In the genomic region with DNA sequence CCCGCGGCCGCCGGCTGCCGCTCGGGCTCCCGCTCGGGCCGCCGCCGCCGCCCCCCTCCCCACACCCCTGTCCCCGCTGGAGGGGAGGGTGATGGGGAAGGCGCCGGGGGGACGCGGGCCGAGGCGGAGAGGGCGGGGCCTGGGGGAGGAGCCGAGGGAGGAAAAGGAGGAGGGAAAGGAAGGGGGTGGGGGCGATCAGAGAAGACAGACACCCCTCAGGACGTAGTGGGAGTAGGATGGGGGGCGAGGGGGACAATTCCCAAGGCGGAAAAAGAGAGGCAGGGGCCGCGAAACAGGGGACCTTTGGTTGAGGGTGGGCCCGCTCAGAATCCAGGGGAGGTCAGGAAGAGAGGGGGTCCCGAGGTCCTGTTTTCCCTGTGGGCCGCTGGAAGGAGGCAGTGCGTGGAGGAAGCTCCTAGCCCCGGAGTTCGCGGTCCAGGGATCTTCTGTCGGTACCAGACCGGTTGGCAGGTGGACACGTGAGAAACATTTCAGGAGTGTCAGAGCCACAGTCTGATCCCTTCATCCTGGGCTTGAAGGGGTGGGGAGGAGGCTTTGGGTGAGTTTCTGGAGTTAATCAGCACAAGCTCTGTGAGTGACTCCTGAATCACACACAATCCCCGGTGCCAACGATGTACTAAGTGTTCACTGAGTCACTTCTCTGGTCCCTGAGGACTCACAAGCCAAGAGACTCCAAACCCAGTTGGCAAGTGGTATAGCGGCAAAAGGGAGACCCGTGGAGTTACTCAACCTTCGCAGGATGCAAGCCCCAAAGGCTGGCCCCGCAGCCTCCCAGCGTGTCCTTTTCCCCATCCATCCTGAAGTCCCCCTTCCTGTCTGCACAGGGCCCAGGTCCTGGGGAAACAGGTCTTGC, we compare ENCODE assay signal across 8 cellular contexts. TPM values are rescaled to one million over a fixed set of nuclear protein-coding genes. Genes with fewer than 3 reads are reported as not detected.
A peak's percentile ranks its signal among the peaks of the same experiment; 100 is the strongest.
DNase-seq lines count a peak whose midpoint lies in the region; ATAC-seq and TF ChIP-seq lines count a peak whose summit lies in the region.

A gene with protein sequence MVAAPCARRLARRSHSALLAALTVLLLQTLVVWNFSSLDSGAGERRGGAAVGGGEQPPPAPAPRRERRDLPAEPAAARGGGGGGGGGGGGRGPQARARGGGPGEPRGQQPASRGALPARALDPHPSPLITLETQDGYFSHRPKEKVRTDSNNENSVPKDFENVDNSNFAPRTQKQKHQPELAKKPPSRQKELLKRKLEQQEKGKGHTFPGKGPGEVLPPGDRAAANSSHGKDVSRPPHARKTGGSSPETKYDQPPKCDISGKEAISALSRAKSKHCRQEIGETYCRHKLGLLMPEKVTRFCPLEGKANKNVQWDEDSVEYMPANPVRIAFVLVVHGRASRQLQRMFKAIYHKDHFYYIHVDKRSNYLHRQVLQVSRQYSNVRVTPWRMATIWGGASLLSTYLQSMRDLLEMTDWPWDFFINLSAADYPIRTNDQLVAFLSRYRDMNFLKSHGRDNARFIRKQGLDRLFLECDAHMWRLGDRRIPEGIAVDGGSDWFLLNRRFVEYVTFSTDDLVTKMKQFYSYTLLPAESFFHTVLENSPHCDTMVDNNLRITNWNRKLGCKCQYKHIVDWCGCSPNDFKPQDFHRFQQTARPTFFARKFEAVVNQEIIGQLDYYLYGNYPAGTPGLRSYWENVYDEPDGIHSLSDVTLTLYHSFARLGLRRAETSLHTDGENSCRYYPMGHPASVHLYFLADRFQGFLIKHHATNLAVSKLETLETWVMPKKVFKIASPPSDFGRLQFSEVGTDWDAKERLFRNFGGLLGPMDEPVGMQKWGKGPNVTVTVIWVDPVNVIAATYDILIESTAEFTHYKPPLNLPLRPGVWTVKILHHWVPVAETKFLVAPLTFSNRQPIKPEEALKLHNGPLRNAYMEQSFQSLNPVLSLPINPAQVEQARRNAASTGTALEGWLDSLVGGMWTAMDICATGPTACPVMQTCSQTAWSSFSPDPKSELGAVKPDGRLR (minus strand): TSS at position 90 of the 874 bp plus-strand sequence. CDS start 164 bp downstream, outside the sequence.

- H3K9me3 Mint-ChIP-seq in neural crest cell, result no peaks in the 10 kb centered on the region

- H3K27me3 Mint-ChIP-seq in neural crest cell (ENCODE audit: low read depth), result peaks cover 37% of the 10 kb centered on the region

- no peak for TF ChIP-seq POLR2A in vagina (IDR thresholded peaks at IDR 0.05)

- peak within 1 kb of the TSS; percentile 95 for H3K27ac ChIP-seq in vagina

- H3K36me3 ChIP-seq in vagina, result no peaks in the 10 kb centered on the region

- no peak for ATAC-seq in GM21619 (IDR thresholded peaks at IDR 0.05; ENCODE audit: unreplicated experiment)

- CTCF ChIA-PET in GM10248 (lab: Yijun Ruan, JAX), result no interaction called here

- POLR2A ChIA-PET in GM10248 (lab: Yijun Ruan, JAX), result no interaction called here

- peaks cover 51% of the 10 kb centered on the region for H3K4me1 Mint-ChIP-seq in neural crest cell

- peak within 1 kb of the TSS; percentile 91 for H3K4me3 Mint-ChIP-seq in neural crest cell

- TF ChIP-seq CTCF in GM10248 (IDR thresholded peaks at IDR 0.05; ENCODE audit: control extremely low read depth, extremely low read depth, low read depth, missing control alignments) (no peak), fibroblast of the aortic adventitia (IDR thresholded peaks at IDR 0.05; ENCODE audit: insufficient read depth, low read length) (no peak), neural crest cell (conservative IDR thresholded peaks at IDR 0.05) (no peak), vagina (IDR thresholded peaks at IDR 0.05) (no peak)

- H3K4me1 ChIP-seq in vagina, result peaks cover 47% of the 10 kb centered on the region

- no peaks in the 10 kb centered on the region for H3K27me3 ChIP-seq in vagina

- intact Hi-C loops in vagina (cut with DNase I), result loop anchor here (5.0 kb wide), 1 partner anchor 74 kb away; no protein-coding TSS in a partner anchor

- H3K36me3 Mint-ChIP-seq in neural crest cell (ENCODE audit: low read depth), result no peaks in the 10 kb centered on the region

- H3K4me3 ChIP-seq in fibroblast of the aortic adventitia (ENCODE audit: low read depth, low read length), result peak within 1 kb of the TSS; percentile 75
- peak within 1 kb of the TSS; percentile 78 to 91 for H3K4me3 ChIP-seq in vagina

- H3K27ac Mint-ChIP-seq in neural crest cell (ENCODE audit: unreplicated experiment), result peak within 1 kb of the TSS; percentile 0

- DNase-seq in GM10248 (ENCODE audit: extremely low spot score) (peak; percentile 65), NCI-H510A treated with DMSO at 0.1 percent for 48 hours (lab: John Stamatoyannopoulos, UW) (peak; percentile 54), activated T-helper 1 cell treated with Interleukin-2 at 50 U/mL for 16 hours (ENCODE audit: low read depth) (peak; percentile 41), fibroblast of the aortic adventitia (ENCODE audit: low read depth) (peak; percentile 98), neural crest cell (ENCODE audit: low read depth, low spot score) (peak; percentile 51), vagina (ENCODE audit: extremely low spot score in 2 of 2) (peak in 1 of 2 donors; percentile 99), NCI-H526 treated with DMSO at 0.1 percent for 48 hours (lab: John Stamatoyannopoulos, UW) (no peak)

- no peaks in the 10 kb centered on the region for H3K9me3 ChIP-seq in vagina

RNA-seq across cellular contexts. Expression of the gene that starts here (rescaled TPM):
- total RNA-seq in fibroblast of the aortic adventitia (ENCODE audit: low replicate concordance) (9.2 and 32.7 TPM in 2 replicates), neural crest cell (14.3 and 15.0 TPM in 2 replicates), vagina (27.3 TPM)
